16 cellular contexts compared by ENCODE assay signal in the genomic region with DNA sequence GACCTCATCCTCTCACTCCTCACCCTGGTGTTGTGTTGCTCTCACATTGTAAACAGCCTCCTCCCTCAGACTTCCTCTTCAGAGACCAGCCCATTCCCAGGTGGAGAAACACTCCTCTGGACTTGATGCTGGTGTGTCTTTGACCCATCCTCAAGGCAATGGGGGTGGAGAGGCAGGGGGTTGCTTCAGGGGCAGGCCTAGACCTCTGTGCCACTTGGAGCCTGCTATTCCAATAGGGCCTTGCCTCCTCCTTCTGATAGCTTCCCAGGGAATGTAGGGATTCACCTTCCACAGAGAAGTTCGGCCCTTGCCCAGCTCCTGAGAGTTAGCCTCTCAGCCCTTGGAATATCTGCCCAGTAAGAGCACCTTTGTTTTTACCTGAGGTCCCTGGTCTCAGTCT.
DNase-seq lines count a peak whose midpoint lies in the region; ATAC-seq, FAIRE-seq and TF ChIP-seq lines count a peak whose summit lies in the region.
"Had no signal": no experiment of that assay in that cellular context is flagged by ENCODE, and none has a peak within 500 bp of the region (broad histone marks: within the 10 kb centered on the region; RNA-seq: fewer than 3 reads in every experiment).

No MANE protein-coding gene starts in this region.

- H3K9ac ChIP-seq in HepG2 (ENCODE audit: insufficient read depth, low read depth, low read length), result no peak overlapping the region
- H3K9ac ChIP-seq: BLaER1 treated with 17β-estradiol and CSF1 and Interleukin-3, amounts not matched to agents 10 nM and 100 nM had no signal

- no peak overlapping the region for H3K4me3 Mint-ChIP-seq in osteocyte (ENCODE audit: unreplicated experiment)
- H3K4me3 Mint-ChIP-seq: B cell; CD8-positive, alpha-beta T cell had no signal

- H3K36me3 Mint-ChIP-seq in osteocyte (ENCODE audit: unreplicated experiment), result no peaks in the 10 kb centered on the region
- H3K36me3 Mint-ChIP-seq: CD8-positive, alpha-beta T cell had no signal

- BruUV-seq in HepG2 (replicated peaks; lab: Mats Ljungman, UMichigan), result no TSS peak

- WGBS in HepG2 (ENCODE audit: low lambda C conversion rate), result 0% methylated on average over 1 of the region's 1 CpG
- no CpG with 5 or more reads among the region's 1 CpG for WGBS in right lobe of liver (ENCODE audit: insufficient coverage, low coverage, low lambda C conversion rate, missing lambda C conversion rate)

- no peaks in the 10 kb centered on the region for H4K20me1 ChIP-seq in HepG2 (ENCODE audit: insufficient read depth, low read length)
- H4K20me1 ChIP-seq: BLaER1 treated with 17β-estradiol and CSF1 and Interleukin-3, amounts not matched to agents 10 nM and 100 nM had no signal

- H3K9me3 ChIP-seq in HepG2 (ENCODE audit: low read length), result peaks cover 5% of the 10 kb centered on the region; the same call in 1 of the 2 replicates
- H3K9me3 ChIP-seq in right lobe of liver, result no peaks in the 10 kb centered on the region
- H3K9me3 ChIP-seq: HAP-1 had no signal

- peaks cover 6% of the 10 kb centered on the region for H3K27me3 Mint-ChIP-seq in osteocyte (ENCODE audit: unreplicated experiment)

- intact Hi-C loops in HepG2 (cut with micrococcal nuclease; ENCODE audit: unreplicated experiment), result no loop called here
- intact Hi-C loops in right lobe of liver (cut with DNase I), result no loop called here

- no peak overlapping the region for H3K4me2 ChIP-seq in HepG2 (ENCODE audit: low read depth, low read length)
- H3K4me2 ChIP-seq: BLaER1 treated with 17β-estradiol and CSF1 and Interleukin-3, amounts not matched to agents 10 nM and 100 nM had no signal

- TF ChIP-seq RAD21 in HepG2 (CRISPR knock-in tag; IDR thresholded peaks at IDR 0.05), result no peak

- peaks cover 9% of the 10 kb centered on the region for H3K9me3 Mint-ChIP-seq in osteocyte (ENCODE audit: unreplicated experiment)

- no peak for ATAC-seq in HepG2
- no peak for ATAC-seq in right lobe of liver
- ATAC-seq in GM21723 (IDR thresholded peaks at IDR 0.05; ENCODE audit: unreplicated experiment), result no peak
- ATAC-seq: CD8-positive, alpha-beta T cell had no signal

- POLR2A ChIA-PET in HepG2 (lab: Yijun Ruan, JAX), result no interaction called here

- H3K27ac ChIP-seq in HepG2 (ENCODE audit: extremely low read length, insufficient read depth, low read length) (no peak overlapping the region), right lobe of liver (no peak overlapping the region)
- H3K27ac ChIP-seq: BLaER1 treated with 17β-estradiol and CSF1 and Interleukin-3, amounts not matched to agents 10 nM and 100 nM had no signal

- H2AFZ ChIP-seq in HepG2 (ENCODE audit: low read length), result no peak overlapping the region

- no peak for FAIRE-seq in HepG2 (lab: Jason Lieb, UNC)
- FAIRE-seq: H1 had no signal

- no peaks in the 10 kb centered on the region for H3K4me1 Mint-ChIP-seq in osteocyte (ENCODE audit: unreplicated experiment)
- H3K4me1 Mint-ChIP-seq: B cell had no signal

- TF ChIP-seq POLR2A in HepG2 (IDR thresholded peaks at IDR 0.05; ENCODE audit: insufficient read depth in 1 of 2, low read depth in 2 of 2, low read length in 2 of 2) (no peak), right lobe of liver (IDR thresholded peaks at IDR 0.05) (no peak)

- DNase-seq in HepG2 (ENCODE audit: low spot score) (no peak), right lobe of liver (no peak), ecto neural progenitor cell (ENCODE audit: low spot score) (peak; percentile 23), osteocyte (ENCODE audit: extremely low spot score, unreplicated experiment) (peak; percentile 36), cerebellar nuclear complex (lab: John Stamatoyannopoulos, UW) (no peak)
- no peak for DNase-seq in stimulated activated CD4-positive, alpha-beta T cell treated with anti-CD3 and anti-CD28 coated beads, Interleukin-12 subunit alpha, Interleukin-12 subunit beta, amount 100 ng/mL, for 4 hours
- DNase-seq: CD8-positive, alpha-beta T cell; COR-L47; DMS 273 treated with DMSO at 0.1 percent for 48 hours; DMS79; GDM1 had no signal

- CTCF ChIA-PET in HepG2 (lab: Yijun Ruan, JAX; ENCODE audit: low intra/inter-chr PET ratio, low total read pairs), result no interaction called here

- TF ChIP-seq CTCF in HepG2 (CRISPR knock-in tag; IDR thresholded peaks at IDR 0.05) (no peak), right lobe of liver (IDR thresholded peaks at IDR 0.05) (no peak), osteocyte (IDR thresholded peaks at IDR 0.05) (no peak)

- in situ Hi-C loops in HepG2 (cut with HindIII; ENCODE audit: extremely low pct_ligation_motif_present, low pct_unique_long_range_greater_than_20kb), result no loop called here

- peaks cover 0 to 5% of the 10 kb centered on the region in 2 experiments; a peak in 2 of 5 replicates for H3K27me3 ChIP-seq in HepG2 (ENCODE audit: control insufficient read depth in 1 of 2, insufficient read depth in 2 of 2, low read length in 2 of 2)
- H3K27me3 ChIP-seq in right lobe of liver, result no peaks in the 10 kb centered on the region
- H3K27me3 ChIP-seq: BLaER1 treated with 17β-estradiol and CSF1 and Interleukin-3, amounts not matched to agents 10 nM and 100 nM had no signal

- TF ChIP-seq EP300 in HepG2 (IDR thresholded peaks at IDR 0.05; ENCODE audit: low read depth in 2 of 2, low read length in 2 of 2) (no peak), HepG2 (CRISPR knock-in tag; IDR thresholded peaks at IDR 0.05; ENCODE audit: borderline replicate concordance) (no peak)

- H3K36me3 ChIP-seq in HepG2 (replicated peaks in 1 of 2; ENCODE audit: control insufficient read depth in 1 of 2, insufficient read depth in 2 of 2, low read length in 2 of 2), result no peaks in the 10 kb centered on the region
- no peaks in the 10 kb centered on the region for H3K36me3 ChIP-seq in right lobe of liver
- H3K36me3 ChIP-seq: BLaER1 treated with 17β-estradiol and CSF1 and Interleukin-3, amounts not matched to agents 10 nM and 100 nM; HAP-1 had no signal

- H3K4me1 ChIP-seq in HepG2 (ENCODE audit: insufficient read depth, low read length), result no peaks in the 10 kb centered on the region
- no peaks in the 10 kb centered on the region for H3K4me1 ChIP-seq in right lobe of liver
- H3K4me1 ChIP-seq: HAP-1 had no signal

- H3K4me3 ChIP-seq in HepG2 (replicated peaks in 1 of 3; ENCODE audit: insufficient read depth in 1 of 3, low read depth in 2 of 3, low read length in 3 of 3) (no peak overlapping the region), right lobe of liver (no peak overlapping the region)
- H3K4me3 ChIP-seq: BLaER1 treated with 17β-estradiol and CSF1 and Interleukin-3, amounts not matched to agents 10 nM and 100 nM; HAP-1 had no signal

- no peak overlapping the region for H3K27ac Mint-ChIP-seq in osteocyte (ENCODE audit: unreplicated experiment)
- H3K27ac Mint-ChIP-seq: B cell; CD8-positive, alpha-beta T cell had no signal

- no peaks in the 10 kb centered on the region for H3K79me2 ChIP-seq in HepG2 (ENCODE audit: insufficient read depth, low read length)

TF ChIP-seq in HepG2, 621 proteins besides CTCF, POLR2A, EP300 and RAD21:
- TF ChIP-seq, protein P1, sequence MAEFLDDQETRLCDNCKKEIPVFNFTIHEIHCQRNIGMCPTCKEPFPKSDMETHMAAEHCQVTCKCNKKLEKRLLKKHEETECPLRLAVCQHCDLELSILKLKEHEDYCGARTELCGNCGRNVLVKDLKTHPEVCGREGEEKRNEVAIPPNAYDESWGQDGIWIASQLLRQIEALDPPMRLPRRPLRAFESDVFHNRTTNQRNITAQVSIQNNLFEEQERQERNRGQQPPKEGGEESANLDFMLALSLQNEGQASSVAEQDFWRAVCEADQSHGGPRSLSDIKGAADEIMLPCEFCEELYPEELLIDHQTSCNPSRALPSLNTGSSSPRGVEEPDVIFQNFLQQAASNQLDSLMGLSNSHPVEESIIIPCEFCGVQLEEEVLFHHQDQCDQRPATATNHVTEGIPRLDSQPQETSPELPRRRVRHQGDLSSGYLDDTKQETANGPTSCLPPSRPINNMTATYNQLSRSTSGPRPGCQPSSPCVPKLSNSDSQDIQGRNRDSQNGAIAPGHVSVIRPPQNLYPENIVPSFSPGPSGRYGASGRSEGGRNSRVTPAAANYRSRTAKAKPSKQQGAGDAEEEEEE (CRISPR knock-in tag; IDR thresholded peaks at IDR 0.05; ENCODE audit: borderline replicate concordance), result no peak
- no peak for TF ChIP-seq ATF7 (IDR thresholded peaks at IDR 0.05)
- TF ChIP-seq ATF7 (CRISPR knock-in tag; IDR thresholded peaks at IDR 0.05), result no peak
- TF ChIP-seq SMYD3 (CRISPR knock-in tag; IDR thresholded peaks at IDR 0.05), result no peak
- no peak for TF ChIP-seq NFIB (CRISPR knock-in tag; IDR thresholded peaks at IDR 0.05; ENCODE audit: borderline replicate concordance)
- no peak for TF ChIP-seq YEATS2 (CRISPR knock-in tag; IDR thresholded peaks at IDR 0.05; ENCODE audit: borderline replicate concordance)
- TF ChIP-seq, protein P2, sequence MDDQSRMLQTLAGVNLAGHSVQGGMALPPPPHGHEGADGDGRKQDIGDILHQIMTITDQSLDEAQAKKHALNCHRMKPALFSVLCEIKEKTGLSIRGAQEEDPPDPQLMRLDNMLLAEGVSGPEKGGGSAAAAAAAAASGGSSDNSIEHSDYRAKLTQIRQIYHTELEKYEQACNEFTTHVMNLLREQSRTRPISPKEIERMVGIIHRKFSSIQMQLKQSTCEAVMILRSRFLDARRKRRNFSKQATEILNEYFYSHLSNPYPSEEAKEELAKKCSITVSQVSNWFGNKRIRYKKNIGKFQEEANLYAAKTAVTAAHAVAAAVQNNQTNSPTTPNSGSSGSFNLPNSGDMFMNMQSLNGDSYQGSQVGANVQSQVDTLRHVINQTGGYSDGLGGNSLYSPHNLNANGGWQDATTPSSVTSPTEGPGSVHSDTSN (CRISPR knock-in tag; IDR thresholded peaks at IDR 0.05; ENCODE audit: borderline replicate concordance), result no peak
- peak; percentile 78 for TF ChIP-seq ZSCAN22 (CRISPR knock-in tag; IDR thresholded peaks at IDR 0.05)

Comparison
In these comparisons a context has a peak if more than half of its experiments do, and no peak if none do; other contexts are left out.
1. DNase-seq: peak in ecto neural progenitor cell (single experiment) and osteocyte (single experiment); none in HepG2 (single experiment), right lobe of liver (0 of 3), cerebellar nuclear complex (0 of 2) and stimulated activated CD4-positive, alpha-beta T cell treated with anti-CD3 and anti-CD28 coated beads, Interleukin-12 subunit alpha, Interleukin-12 subunit beta, amount 100 ng/mL, for 4 hours (single experiment).